Comparison of ENCODE assay signal across 1 cellular context in the genomic region with DNA sequence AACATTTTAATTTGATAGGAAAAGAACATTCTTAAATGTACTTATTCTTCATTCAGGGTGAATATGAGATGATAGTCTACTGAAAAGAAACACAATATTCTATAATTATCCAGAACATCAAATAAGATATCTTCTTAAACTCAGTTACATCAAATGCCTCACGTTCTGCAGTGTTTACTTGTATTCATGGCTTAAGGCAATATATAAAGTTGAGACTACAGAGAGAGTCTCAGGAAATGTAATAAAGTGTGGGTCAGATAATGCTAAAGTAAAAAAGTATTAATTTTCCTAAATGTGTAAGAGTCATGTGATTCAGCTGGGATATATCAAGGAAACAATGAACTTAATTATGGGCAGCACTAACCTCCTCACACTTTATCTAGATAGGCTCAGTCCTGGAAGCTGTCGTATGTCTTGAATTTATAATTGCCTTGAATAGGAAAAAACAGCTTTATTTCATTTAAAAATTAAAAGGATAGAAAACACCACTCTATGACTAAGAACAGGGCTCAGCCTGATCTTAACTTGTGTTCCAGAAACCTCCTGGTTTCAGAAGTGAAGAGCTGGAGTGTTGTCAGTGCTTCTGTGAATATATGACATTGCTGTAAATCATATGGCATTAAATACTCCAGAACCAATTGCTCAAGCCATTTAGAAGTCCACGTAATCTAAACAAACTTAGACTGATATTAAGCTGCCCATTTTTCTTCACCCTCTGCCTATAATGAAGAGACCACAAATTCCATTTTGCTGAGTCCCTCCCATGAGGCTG.
TF ChIP-seq lines count a peak whose summit lies in the region.

No MANE protein-coding gene starts in this region.

TF ChIP-seq in SK-N-SH treated with all-trans-retinoic acid at 6 μM for 48 hours, 23 proteins besides CTCF, POLR2A, EP300 and RAD21 (continued from another document):
- TF ChIP-seq CREB5 (CRISPR knock-in tag; IDR thresholded peaks at IDR 0.05; ENCODE audit: low read depth) (no peak), TSHZ2 (CRISPR knock-in tag; IDR thresholded peaks at IDR 0.05) (0 out of 2 replicates have a peak, but pooled peaks have one; percentile 50)
